ENCODE assay signal across 14 cellular contexts in the genomic region with DNA sequence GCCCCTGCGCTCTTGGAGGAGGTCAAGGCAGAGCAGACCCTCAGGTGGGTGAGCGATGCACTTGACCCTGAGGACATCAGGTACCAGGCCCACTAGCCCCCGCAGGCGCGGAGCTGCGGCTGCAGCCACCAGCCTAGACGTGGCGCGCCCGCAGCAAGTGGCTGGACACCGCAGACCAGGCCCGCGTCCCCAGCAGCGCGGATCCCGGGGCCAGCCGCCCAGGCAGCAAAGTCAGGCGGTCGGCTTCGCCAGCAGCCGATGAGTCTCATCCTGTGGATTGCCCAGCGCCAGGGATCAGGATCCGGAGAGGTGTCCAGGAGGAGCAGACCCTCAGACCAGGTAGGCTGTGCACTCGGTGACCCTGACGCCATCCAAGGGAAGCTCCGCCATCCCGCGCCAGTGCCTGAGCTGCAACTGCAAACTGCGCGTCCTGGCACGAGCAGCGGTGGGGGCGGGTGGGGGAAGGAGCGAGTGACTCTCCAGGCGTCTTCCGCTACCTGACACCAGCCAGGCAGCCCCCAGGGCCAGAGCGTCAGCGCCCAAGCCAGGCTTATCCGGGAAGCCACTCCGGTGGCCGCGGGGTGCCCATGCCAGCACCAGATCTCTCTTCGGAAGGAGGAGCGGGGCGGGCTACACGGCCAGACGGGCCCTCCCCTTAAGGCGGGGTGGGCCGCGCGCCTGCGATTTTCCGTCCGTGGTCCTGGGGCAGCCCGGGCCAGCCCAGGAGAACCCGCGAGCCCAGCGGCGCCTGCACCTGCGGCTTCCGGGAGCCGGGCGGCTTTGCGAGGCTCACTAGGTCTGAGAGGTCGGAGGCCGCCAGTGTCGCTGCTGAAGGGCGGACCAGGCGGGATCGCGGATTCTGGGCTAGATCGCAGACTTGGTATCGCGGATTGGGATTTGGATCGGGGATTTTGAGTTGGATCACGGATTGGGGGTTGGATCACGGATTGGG. TPM values are rescaled to one million over a fixed set of nuclear protein-coding genes. Genes with fewer than 3 reads are reported as not detected.
DNase-seq lines count a peak whose midpoint lies in the region; ATAC-seq, FAIRE-seq and TF ChIP-seq lines count a peak whose summit lies in the region.
"Not testable (repeated sequence)": the region's sequence is repeated elsewhere in the genome, so short reads cannot be mapped to it uniquely, and the experiment has no call there.
"Had no signal": no experiment of that assay in that cellular context is flagged by ENCODE, and none has a peak within 500 bp of the region (broad histone marks: within the 10 kb centered on the region; RNA-seq: fewer than 3 reads in every experiment).

No MANE protein-coding gene starts in this region.

- 79% methylated on average over 8 of the region's 77 CpGs for WGBS in A549 (ENCODE audit: missing lambda C conversion rate)
- no CpG with 5 or more reads among the region's 77 CpGs for WGBS in body of pancreas, 2 donors
- 6 to 12% methylated on average over 6 to 38 of the region's 77 CpGs for WGBS in pancreas, 2 donors

- 0 out of 6 replicates have a peak overlapping the region, but pooled peaks of 1 of the 2 experiments have one; percentile 37 for H3K27ac ChIP-seq in A549
- H3K27ac ChIP-seq in body of pancreas, result peak overlapping the region in 2 of 4 donors; percentile 48 to 66
- H3K27ac ChIP-seq in pancreas, result peak overlapping the region in 1 of 4 donors; percentile 74

- H3K4me2 ChIP-seq in A549, result not testable (repeated sequence)

- not testable (repeated sequence) for H3K36me3 Mint-ChIP-seq in WTC11; activated T-cell treated with anti-CD3 and anti-CD28 coated beads, Interleukin-2, amount 50 U/mL, for 24 hours (ENCODE audit: low read depth)

- H3K9me3 Mint-ChIP-seq in WTC11; activated T-cell treated with anti-CD3 and anti-CD28 coated beads, Interleukin-2, amount 50 U/mL, for 24 hours: not testable (repeated sequence)

- not testable (repeated sequence) for H3K9me3 ChIP-seq in A549, body of pancreas, pancreas

- POLR2A ChIA-PET in A549 (lab: Yijun Ruan, JAX); WTC11 (lab: Charles Lee): not testable (repeated sequence)

- TF ChIP-seq RAD21 in A549 (conservative IDR thresholded peaks at IDR 0.05 in 1 of 2, IDR thresholded peaks at IDR 0.05 in 1 of 2), result not testable (repeated sequence)

- TF ChIP-seq CTCF in A549 (IDR thresholded peaks at IDR 0.05); WTC11 (IDR thresholded peaks at IDR 0.05); body of pancreas (IDR thresholded peaks at IDR 0.05); pancreas (IDR thresholded peaks at IDR 0.05): not testable (repeated sequence)

- H3K4me3 ChIP-seq in A549 (peak overlapping the region; percentile 34), pancreas (peak overlapping the region in 1 of 4 donors; percentile 54)
- not testable (repeated sequence) for H3K4me3 ChIP-seq in body of pancreas

- not testable (repeated sequence) for TF ChIP-seq EP300 in A549 (IDR thresholded peaks at IDR 0.05)

- H3K36me3 ChIP-seq in body of pancreas (replicated peaks in 1 of 2; ENCODE audit: insufficient read depth in 1 of 2, low read depth in 2 of 2); pancreas: not testable (repeated sequence)

- not testable (repeated sequence) for H3K27me3 Mint-ChIP-seq in WTC11 (ENCODE audit: low read depth)
- H3K27me3 Mint-ChIP-seq in activated T-cell treated with anti-CD3 and anti-CD28 coated beads, Interleukin-2, amount 50 U/mL, for 24 hours, result peaks cover 17% of the 10 kb centered on the region

- H3K27me3 ChIP-seq in body of pancreas, pancreas: not testable (repeated sequence)

- CTCF ChIA-PET in A549 (lab: Yijun Ruan, JAX); WTC11 (lab: Charles Lee): not testable (repeated sequence)

- not testable (repeated sequence) for H3K4me1 ChIP-seq in A549, body of pancreas, pancreas

- peak overlapping the region; percentile 66 for H3K4me3 Mint-ChIP-seq in WTC11
- peak overlapping the region; percentile 83 for H3K4me3 Mint-ChIP-seq in activated T-cell treated with anti-CD3 and anti-CD28 coated beads, Interleukin-2, amount 50 U/mL, for 24 hours

- intact Hi-C loops in body of pancreas (cut with DNase I); left cardiac atrium (cut with DNase I); pancreas (cut with DNase I): not testable (repeated sequence)

- DNase-seq in A549 (ENCODE audit: low read depth in 1 of 2, low spot score in 1 of 2); left cardiac atrium: not testable (repeated sequence)
- peak; percentile 26 for DNase-seq in WTC11 (ENCODE audit: low spot score)
- DNase-seq in activated T-cell treated with anti-CD3 and anti-CD28 coated beads, Interleukin-2, amount 50 U/mL, for 24 hours, result peak; percentile 86
- peak in 3 of 4 donors; percentile 22 to 70 (median 57) for DNase-seq in body of pancreas
- DNase-seq in pancreas, result peak in 4 of 6 donors; percentile 33 to 84 (median 54)
- DNase-seq in stimulated activated CD8-positive, alpha-beta memory T cell treated with anti-CD3 and anti-CD28 coated beads, Interleukin-15, amount 100 ng/mL, for 48 hours (ENCODE audit: low read depth in 2 of 2), result peak; percentile 61 to 72

- peak; percentile 86 for ATAC-seq in A549
- peak; percentile 77 for ATAC-seq in GM21786 (IDR thresholded peaks at IDR 0.05; ENCODE audit: unreplicated experiment)
- peak; percentile 78 for ATAC-seq in WTC11
- peak; percentile 92 for ATAC-seq in body of pancreas
- ATAC-seq in left cardiac atrium, result peak; percentile 94 to 98
- peak; percentile 60 to 97 (median 88) for ATAC-seq in pancreas

- not testable (repeated sequence) for H3K27ac Mint-ChIP-seq in WTC11
- H3K27ac Mint-ChIP-seq in activated T-cell treated with anti-CD3 and anti-CD28 coated beads, Interleukin-2, amount 50 U/mL, for 24 hours, result peak overlapping the region; percentile 96

- H3K4me1 Mint-ChIP-seq in WTC11; activated T-cell treated with anti-CD3 and anti-CD28 coated beads, Interleukin-2, amount 50 U/mL, for 24 hours (ENCODE audit: low read depth): not testable (repeated sequence)

- TF ChIP-seq POLR2A in A549 (IDR thresholded peaks at IDR 0.05; ENCODE audit: low read length); body of pancreas (IDR thresholded peaks at IDR 0.05): not testable (repeated sequence)

- not testable (repeated sequence) for FAIRE-seq in A549 (lab: Jason Lieb, UNC); pancreas (lab: Jason Lieb, UNC)

RNA-seq across cellular contexts. Expression of a gene that starts 10.4 kb away (rescaled TPM):
- not detected in 2 replicates for polyA plus RNA-seq in A549 (2011; rRNA removed)
- not detected in 2 replicates for polyA plus RNA-seq in A549 (2012; cell fraction: cytosol; rRNA removed)
- not detected in 2 replicates for polyA plus RNA-seq in A549 (2012; cell fraction: nucleus; rRNA removed)
- polyA plus RNA-seq in A549 (2017; fragmentation: RNase III; extraction: RNeasy Plus Mini Kit Qiagen cat#74134 plus additional on column Dnase treatment), result not detected in 3 replicates
- not detected in 2 replicates for polyA minus RNA-seq in A549 (2011; rRNA and poly(A)+ RNA removed)
- total RNA-seq in WTC11 (2021), result not detected in 3 replicates
- total RNA-seq in body of pancreas, result not detected
- total RNA-seq in left cardiac atrium, result not detected
- total RNA-seq in pancreas, result not detected
- not detected for polyA plus RNA-seq in pancreas
- total RNA-seq: fibroblast of lung; H7; neural crest cell; PC-3; T-helper 1 cell treated with Interleukin-12 subunit alpha and Interleukin-12 subunit beta and Interleukin-4 antibody, amounts not matched to agents 30 ng/mL and 1 ng/mL, for 36 hours had no signal
- polyA plus RNA-seq: fibroblast of lung, IgD-negative memory B cell had no signal
